Comparison of ENCODE assay signal across 11 cellular contexts in the genomic region with DNA sequence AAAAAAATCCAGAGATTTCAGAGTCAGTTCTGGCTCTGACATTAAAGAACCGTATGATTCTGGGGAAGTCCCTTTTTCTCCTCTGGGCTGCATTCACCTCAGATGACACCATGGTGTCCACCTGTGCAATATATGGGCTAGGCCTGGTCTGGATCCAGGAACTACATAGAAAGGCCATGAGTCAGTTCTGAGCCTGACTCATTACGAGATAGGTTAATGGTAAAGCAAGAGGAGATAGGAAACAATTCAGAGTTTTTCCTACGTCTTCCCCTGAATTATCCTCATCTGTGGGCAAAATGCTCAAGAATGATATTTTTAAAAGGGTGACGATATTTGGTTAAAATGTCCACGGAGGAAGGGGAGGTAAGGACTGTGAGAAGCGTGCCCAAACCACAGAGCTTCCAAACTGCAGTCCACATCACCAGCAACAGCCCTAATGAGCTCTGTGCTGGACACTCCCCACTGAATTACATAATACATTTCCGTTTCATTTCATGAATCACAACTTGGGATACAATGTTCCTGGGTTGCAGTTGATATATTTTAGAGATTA.
DNase-seq lines count a peak whose midpoint lies in the region; ATAC-seq and TF ChIP-seq lines count a peak whose summit lies in the region.
"Had no signal": no experiment of that assay in that cellular context is flagged by ENCODE, and none has a peak within 500 bp of the region (broad histone marks: within the 10 kb centered on the region; RNA-seq: fewer than 3 reads in every experiment).

No MANE protein-coding gene starts in this region.

- H3K9ac ChIP-seq in OCI-LY3 (ENCODE audit: low read length): peak overlapping the region; percentile 36; the same call in 1 of the 2 replicates

- ATAC-seq in esophagus mucosa: peak; percentile 98

- no peak overlapping the region for H3K4me3 Mint-ChIP-seq in endothelial cell (ENCODE audit: unreplicated experiment)
- no peak overlapping the region for H3K4me3 Mint-ChIP-seq in glutamatergic neuron (ENCODE audit: unreplicated experiment)

- DNase-seq in EH (ENCODE audit: low read depth) (peak; percentile 97), osteoblast (ENCODE audit: insufficient read length, low spot score, missing footprints) (peak; percentile 61), cerebellar nuclear complex (lab: John Stamatoyannopoulos, UW) (no peak), endothelial cell (ENCODE audit: low spot score) (no peak), glutamatergic neuron (no peak), DMS 273 (lab: John Stamatoyannopoulos, UW; ENCODE audit: unreplicated experiment) (no peak)
- DNase-seq: DMS79, NCI-H2171 treated with DMSO at 0.1 percent for 48 hours had no signal

- H3K9me3 Mint-ChIP-seq in endothelial cell (ENCODE audit: unreplicated experiment) (no peaks in the 10 kb centered on the region), glutamatergic neuron (ENCODE audit: unreplicated experiment) (no peaks in the 10 kb centered on the region)

- no peaks in the 10 kb centered on the region for H3K36me3 ChIP-seq in OCI-LY3 (replicated peaks; ENCODE audit: low read depth, low read length)
- H3K36me3 ChIP-seq in osteoblast (ENCODE audit: insufficient read depth, low read length): no peaks in the 10 kb centered on the region

- H3K79me2 ChIP-seq in OCI-LY3 (ENCODE audit: low read length) (no peaks in the 10 kb centered on the region), osteoblast (ENCODE audit: insufficient read depth, low read length) (no peaks in the 10 kb centered on the region)

- H3K27me3 ChIP-seq in OCI-LY3 (ENCODE audit: low read depth, low read length) (no peaks in the 10 kb centered on the region), osteoblast (ENCODE audit: insufficient read depth, low read length) (no peaks in the 10 kb centered on the region)

- H3K9me3 ChIP-seq in OCI-LY3 (ENCODE audit: insufficient read depth, low read length) (no peaks in the 10 kb centered on the region), osteoblast (ENCODE audit: low read depth, low read length) (no peaks in the 10 kb centered on the region)

- H3K27ac ChIP-seq in OCI-LY3 (ENCODE audit: low read length) (peak overlapping the region; percentile 79), osteoblast (ENCODE audit: low read depth, low read length) (peak overlapping the region; percentile 83)

- H3K4me2 ChIP-seq in OCI-LY3 (ENCODE audit: low read length) (peak overlapping the region; percentile 63), osteoblast (ENCODE audit: insufficient read depth, low read length) (peak overlapping the region; percentile 73)
- H3K4me2 ChIP-seq: smooth muscle cell had no signal

- no peaks in the 10 kb centered on the region for H3K4me1 Mint-ChIP-seq in endothelial cell (ENCODE audit: unreplicated experiment)
- H3K4me1 Mint-ChIP-seq in glutamatergic neuron (ENCODE audit: low read depth, unreplicated experiment): no peaks in the 10 kb centered on the region

- H2AFZ ChIP-seq in OCI-LY3 (ENCODE audit: low read depth, low read length) (no peak overlapping the region; the same call in 1 of the 2 replicates), osteoblast (ENCODE audit: low read length) (no peak overlapping the region)

- H3K27ac Mint-ChIP-seq in endothelial cell (ENCODE audit: unreplicated experiment) (no peak overlapping the region), glutamatergic neuron (ENCODE audit: unreplicated experiment) (no peak overlapping the region)

- peak overlapping the region; percentile 36 for H3K4me3 ChIP-seq in OCI-LY3 (ENCODE audit: low read length)
- peak overlapping the region; percentile 39 for H3K4me3 ChIP-seq in osteoblast (ENCODE audit: insufficient read depth, low read length)
- H3K4me3 ChIP-seq: smooth muscle cell had no signal

- H3K27me3 Mint-ChIP-seq in endothelial cell (ENCODE audit: unreplicated experiment): peaks cover 1% of the 10 kb centered on the region
- H3K27me3 Mint-ChIP-seq in glutamatergic neuron (ENCODE audit: unreplicated experiment): no peaks in the 10 kb centered on the region

- H3K4me1 ChIP-seq in OCI-LY3 (ENCODE audit: low read length): peaks cover 55% of the 10 kb centered on the region
- peaks cover 39% of the 10 kb centered on the region for H3K4me1 ChIP-seq in osteoblast (ENCODE audit: insufficient read depth, low read length)

- no peak for TF ChIP-seq CTCF in OCI-LY3 (IDR thresholded peaks at IDR 0.05; ENCODE audit: low read depth, low read length)
- TF ChIP-seq CTCF in osteoblast (IDR thresholded peaks at IDR 0.05; ENCODE audit: extremely low read depth, low read depth, low read length): no peak
- TF ChIP-seq CTCF in endothelial cell (IDR thresholded peaks at IDR 0.05; ENCODE audit: unreplicated experiment): no peak
- no peak for TF ChIP-seq CTCF in glutamatergic neuron (IDR thresholded peaks at IDR 0.05; ENCODE audit: partially characterized antibody, unreplicated experiment)

- no peaks in the 10 kb centered on the region for H3K36me3 Mint-ChIP-seq in endothelial cell (ENCODE audit: low read depth, unreplicated experiment)
- peaks cover 4% of the 10 kb centered on the region for H3K36me3 Mint-ChIP-seq in glutamatergic neuron (ENCODE audit: unreplicated experiment)

- H4K20me1 ChIP-seq in OCI-LY3 (ENCODE audit: insufficient read depth, low read length) (no peaks in the 10 kb centered on the region), osteoblast (ENCODE audit: insufficient read depth, low read length) (no peaks in the 10 kb centered on the region)

Comparison
In these comparisons a context has a peak if more than half of its experiments do, and no peak if none do; other contexts are left out.
1. DNase-seq: peak in EH (single experiment) and osteoblast (single experiment); none in cerebellar nuclear complex (0 of 2), endothelial cell (single experiment), glutamatergic neuron (single experiment) and DMS 273 (single experiment).